In the genomic region with DNA sequence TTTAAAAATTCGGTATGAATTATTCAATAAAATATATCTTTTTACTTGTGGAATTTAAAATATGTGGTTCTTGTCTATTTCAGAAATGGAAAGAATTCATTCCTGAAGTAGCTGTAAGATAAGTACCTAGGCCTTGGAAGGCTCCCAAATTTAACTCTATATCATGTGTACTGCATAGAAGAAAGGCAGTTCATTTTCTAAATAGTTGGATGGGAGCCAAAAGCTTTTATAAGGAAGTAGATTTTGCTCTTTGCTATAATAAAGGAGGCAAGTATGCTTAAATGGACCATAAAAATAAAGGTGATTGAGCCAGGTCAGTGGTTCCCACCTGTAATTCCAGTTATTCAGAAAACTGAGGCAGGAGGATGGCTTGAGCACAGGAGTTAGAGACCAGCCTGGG, we compare ENCODE assay signal across 16 cellular contexts.
A peak's percentile ranks its signal among the peaks of the same experiment; 100 is the strongest.
DNase-seq lines count a peak whose midpoint lies in the region; ATAC-seq lines count a peak whose summit lies in the region.
"Had no signal": no experiment of that assay in that cellular context is flagged by ENCODE, and none has a peak within 500 bp of the region (broad histone marks: within the 10 kb centered on the region; RNA-seq: fewer than 3 reads in every experiment).

No MANE protein-coding gene starts in this region.

- no peak for ATAC-seq in HG03432 (IDR thresholded peaks at IDR 0.05; ENCODE audit: unreplicated experiment)
- no peak for ATAC-seq in HG03565 (IDR thresholded peaks at IDR 0.05; ENCODE audit: unreplicated experiment)
- no peak for ATAC-seq in HG03025 (IDR thresholded peaks at IDR 0.05; ENCODE audit: low FRiP score, unreplicated experiment)
- no peak for ATAC-seq in HG02852 (IDR thresholded peaks at IDR 0.05; ENCODE audit: unreplicated experiment)
- ATAC-seq: activated CD8-positive, alpha-beta T cell treated with anti-CD3 and anti-CD28 coated beads, Interleukin-2, amount 10 ng/mL, durations not matched to agents 7 days and 5 days; activated T-cell treated with anti-CD3 and anti-CD28 coated beads, Interleukin-2, amount 50 U/mL, for 4 hours; heart right ventricle; right lobe of liver; WTC11 had no signal

- DNase-seq in A172 (ENCODE audit: low spot score) (peak; percentile 68), ELR (ENCODE audit: low read depth) (peak; percentile 35), OCI-M1 (lab: John Stamatoyannopoulos, UW) (peak; percentile 11), dedifferentiated amniotic fluid mesenchymal stem cell (ENCODE audit: extremely low spot score) (peak; percentile 76)
- DNase-seq: activated CD8-positive, alpha-beta T cell treated with anti-CD3 and anti-CD28 coated beads, Interleukin-2, amount 10 ng/mL, durations not matched to agents 7 days and 5 days; activated T-cell treated with anti-CD3 and anti-CD28 coated beads, Interleukin-2, amount 50 U/mL, for 4 hours; caudate nucleus; esophagus squamous epithelium; heart right ventricle; right lobe of liver; SHP77 treated with DMSO at 0.1 percent for 48 hours had no signal

Comparison
In these comparisons a context has a peak if more than half of its experiments do, and no peak if none do; other contexts are left out.
1. DNase-seq: peak in every context shown above with its lines; median percentile 76 in dedifferentiated amniotic fluid mesenchymal stem cell; 68 in A172; 35 in ELR; 11 in OCI-M1.